In genomic region chr17:29177871-29178749, GRCh38 we compare ENCODE assay signal across 9 cellular contexts. TPM values are rescaled to one million over a fixed set of nuclear protein-coding genes. Genes with fewer than 3 reads are reported as not detected.
DNase-seq lines count a peak whose midpoint lies in the region; ATAC-seq lines count a peak whose summit lies in the region.
"Had no signal": no experiment of that assay in that cellular context is flagged by ENCODE, and none has a peak within 500 bp of the region (broad histone marks: within the 10 kb centered on the region; RNA-seq: fewer than 3 reads in every experiment).

No MANE protein-coding gene starts in this region.

- peak overlapping the region; percentile 25 to 70 for H3K27ac Mint-ChIP-seq in activated naive CD4-positive, alpha-beta T cell treated with anti-CD3 and anti-CD28 coated beads, Interleukin-2, amount 50 U/mL, for 72 hours

- no peaks in the 10 kb centered on the region for H3K27me3 ChIP-seq in stomach smooth muscle (ENCODE audit: control insufficient read depth in 1 of 2, insufficient read depth in 2 of 2, low read length in 2 of 2)

- no peaks in the 10 kb centered on the region for H3K9me3 Mint-ChIP-seq in activated naive CD4-positive, alpha-beta T cell treated with anti-CD3 and anti-CD28 coated beads, Interleukin-2, amount 50 U/mL, for 72 hours

- H3K4me3 ChIP-seq in stomach smooth muscle (ENCODE audit: low read length in 2 of 2) = peak overlapping the region; percentile 31 to 79

- H3K36me3 ChIP-seq in stomach smooth muscle (ENCODE audit: control insufficient read depth in 2 of 2, insufficient read depth in 2 of 2, low read length in 2 of 2) = no peaks in the 10 kb centered on the region

- no peaks in the 10 kb centered on the region for H3K9me3 ChIP-seq in stomach smooth muscle (ENCODE audit: control insufficient read depth in 2 of 2, low read length in 2 of 2)

- peak; percentile 18 for DNase-seq in NCI-H2029 (lab: John Stamatoyannopoulos, UW)
- no peak for DNase-seq in NCI-H2029 treated with DMSO at 0.1 percent for 48 hours (lab: John Stamatoyannopoulos, UW)
- DNase-seq in activated naive CD4-positive, alpha-beta T cell treated with anti-CD3 and anti-CD28 coated beads, Interleukin-2, amount 50 U/mL, for 72 hours (ENCODE audit: low spot score in 2 of 2) = peak in 1 of 2 donors; percentile 54
- peak; percentile 21 for DNase-seq in kidney tubule cell (ENCODE audit: low spot score)
- DNase-seq in ureter (ENCODE audit: low spot score) = no peak
- no peak for DNase-seq in dermis blood vessel endothelial cell
- no peak for DNase-seq in NOMO-1 treated with DMSO at 0.1 percent for 48 hours (lab: John Stamatoyannopoulos, UW; ENCODE audit: unreplicated experiment)
- DNase-seq: 8988T had no signal

- H3K36me3 Mint-ChIP-seq in activated naive CD4-positive, alpha-beta T cell treated with anti-CD3 and anti-CD28 coated beads, Interleukin-2, amount 50 U/mL, for 72 hours = no peaks in the 10 kb centered on the region

- peak overlapping the region; percentile 64 for H3K27ac ChIP-seq in stomach smooth muscle (ENCODE audit: low read length)

- peak overlapping the region; percentile 47 to 72 for H3K9ac ChIP-seq in stomach smooth muscle (ENCODE audit: low read length in 2 of 2)

- ATAC-seq in activated naive CD4-positive, alpha-beta T cell treated with anti-CD3 and anti-CD28 coated beads, Interleukin-2, amount 50 U/mL, for 72 hours = no peak

- peaks cover 44% of the 10 kb centered on the region for H3K4me1 ChIP-seq in stomach smooth muscle (ENCODE audit: control insufficient read depth, insufficient read depth, low read length)

RNA-seq across cellular contexts. Expression of gene MYO18A, which starts 2.1 kb away (rescaled TPM):
- total RNA-seq in activated naive CD4-positive, alpha-beta T cell treated with anti-CD3 and anti-CD28 coated beads, Interleukin-2, amount 50 U/mL, for 72 hours = 10 to 100 TPM; 38.8 to 62.8 TPM
- total RNA-seq in ureter (74.5 TPM), dermis blood vessel endothelial cell (42.4 and 47.4 TPM in 2 replicates)

Comparison
In these comparisons a context has a peak if more than half of its experiments do, and no peak if none do; other contexts are left out.
1. DNase-seq: peak in NCI-H2029 (single experiment) and kidney tubule cell (single experiment); none in NCI-H2029 treated with DMSO at 0.1 percent for 48 hours (single experiment), ureter (single experiment), dermis blood vessel endothelial cell (single experiment) and NOMO-1 treated with DMSO at 0.1 percent for 48 hours (single experiment).